Comparison of ENCODE assay signal across 22 cellular contexts in the genomic region with DNA sequence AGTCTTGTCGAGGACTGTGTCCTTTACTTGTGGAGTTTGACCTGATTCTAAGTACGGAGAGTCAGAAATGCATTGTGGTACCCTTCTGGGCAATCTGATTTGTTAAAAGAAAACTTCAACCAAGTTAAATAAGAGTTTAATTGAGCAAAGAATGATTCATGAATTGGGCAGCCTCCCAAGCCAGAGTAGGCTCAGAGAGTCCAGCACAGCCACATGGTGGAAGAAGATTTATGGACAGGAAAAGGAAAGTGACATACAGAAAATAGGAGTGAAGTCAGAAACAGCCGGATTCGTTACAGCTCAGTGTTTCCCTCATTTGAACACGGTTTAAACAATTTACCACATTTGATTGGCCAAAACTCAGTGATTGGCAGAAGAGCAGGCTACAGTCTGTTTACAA.
DNase-seq lines count a peak whose midpoint lies in the region; ATAC-seq and TF ChIP-seq lines count a peak whose summit lies in the region.
"Had no signal": no experiment of that assay in that cellular context is flagged by ENCODE, and none has a peak within 500 bp of the region (broad histone marks: within the 10 kb centered on the region; RNA-seq: fewer than 3 reads in every experiment).

No MANE protein-coding gene starts in this region.

- H3K27ac Mint-ChIP-seq in WTC11 (peak overlapping the region; percentile 72), T-helper 17 cell (no peak overlapping the region)
- H3K27ac Mint-ChIP-seq: activated CD4-positive, alpha-beta T cell treated with anti-CD3 and anti-CD28 coated beads for 36 hours; activated naive CD8-positive, alpha-beta T cell; activated T-helper 1 cell treated with anti-CD3 and anti-CD28 coated beads, Interleukin-12 subunit alpha, Interleukin-12 subunit beta, Interleukin-2, Interleukin-4 antibody, amounts not matched to agents 30 ng/mL and 10 ng/mL and 1 ng/mL, durations not matched to agents 14 hours and 24 hours and 36 hours had no signal

- no peak for ATAC-seq in WTC11
- ATAC-seq in T-helper 17 cell: no peak
- ATAC-seq: activated CD4-positive, alpha-beta T cell treated with anti-CD3 and anti-CD28 coated beads for 36 hours; foreskin keratinocyte; lower lobe of right lung had no signal

- H3K36me3 Mint-ChIP-seq in WTC11 (peaks cover 26% of the 10 kb centered on the region), T-helper 17 cell (ENCODE audit: low read depth) (no peaks in the 10 kb centered on the region)
- H3K36me3 Mint-ChIP-seq: activated naive CD8-positive, alpha-beta T cell had no signal

- no peaks in the 10 kb centered on the region for H3K27me3 ChIP-seq in effector memory CD4-positive, alpha-beta T cell (replicated peaks; ENCODE audit: control insufficient read depth, insufficient read depth, low read length, poor library complexity, severe bottlenecking)
- H3K27me3 ChIP-seq: BLaER1, brain microvascular endothelial cell, foreskin keratinocyte, hepatocyte had no signal

- H3K27me3 Mint-ChIP-seq in WTC11 (ENCODE audit: low read depth) (peaks cover 14% of the 10 kb centered on the region), T-helper 17 cell (peaks cover 19% of the 10 kb centered on the region)

- H3K9me3 Mint-ChIP-seq in WTC11: peaks cover 34% of the 10 kb centered on the region
- H3K9me3 Mint-ChIP-seq: activated T-helper 1 cell treated with anti-CD3 and anti-CD28 coated beads, Interleukin-12 subunit alpha, Interleukin-12 subunit beta, Interleukin-2, Interleukin-4 antibody, amounts not matched to agents 30 ng/mL and 10 ng/mL and 1 ng/mL, durations not matched to agents 14 hours and 24 hours and 36 hours had no signal

- H3K4me1 Mint-ChIP-seq in WTC11 (peaks cover 59% of the 10 kb centered on the region), T-helper 17 cell (no peaks in the 10 kb centered on the region)
- H3K4me1 Mint-ChIP-seq: activated CD4-positive, alpha-beta T cell treated with anti-CD3 and anti-CD28 coated beads for 36 hours had no signal

- CTCF ChIA-PET in WTC11 (lab: Charles Lee): interaction anchor here (1.3 to 4.2 kb wide), 4 partner anchors 9 to 138 kb away, joined by 3 to 23 read pairs (median 11); no protein-coding TSS in a partner anchor

- H3K4me3 Mint-ChIP-seq in WTC11 (no peak overlapping the region), T-helper 17 cell (no peak overlapping the region)
- H3K4me3 Mint-ChIP-seq: activated CD4-positive, alpha-beta T cell treated with anti-CD3 and anti-CD28 coated beads for 36 hours; activated naive CD8-positive, alpha-beta T cell; activated T-helper 1 cell treated with anti-CD3 and anti-CD28 coated beads, Interleukin-12 subunit alpha, Interleukin-12 subunit beta, Interleukin-2, Interleukin-4 antibody, amounts not matched to agents 30 ng/mL and 10 ng/mL and 1 ng/mL, durations not matched to agents 14 hours and 24 hours and 36 hours had no signal

- H3K4me1 ChIP-seq in effector memory CD4-positive, alpha-beta T cell (ENCODE audit: control insufficient read depth, insufficient read depth, low read length, poor library complexity, severe bottlenecking): no peaks in the 10 kb centered on the region
- H3K4me1 ChIP-seq: BLaER1, foreskin keratinocyte, lower lobe of right lung had no signal

- no peak overlapping the region for H3K27ac ChIP-seq in effector memory CD4-positive, alpha-beta T cell (ENCODE audit: insufficient read depth, low read length, poor library complexity, severe bottlenecking)
- H3K27ac ChIP-seq: BLaER1, brain microvascular endothelial cell, foreskin keratinocyte, hepatocyte, lower lobe of right lung had no signal

- POLR2A ChIA-PET in WTC11 (lab: Charles Lee): no interaction called here

- no peak overlapping the region for H3K4me3 ChIP-seq in foreskin fibroblast (ENCODE audit: low read depth in 1 of 2, low read length in 2 of 2)
- H3K4me3 ChIP-seq in effector memory CD4-positive, alpha-beta T cell (ENCODE audit: insufficient read depth, low read depth, low read length, poor library complexity, severe bottlenecking): no peak overlapping the region
- H3K4me3 ChIP-seq: BLaER1, hepatocyte, lower lobe of right lung had no signal

- no peaks in the 10 kb centered on the region for H3K36me3 ChIP-seq in effector memory CD4-positive, alpha-beta T cell (ENCODE audit: control insufficient read depth, insufficient read depth, low read length)
- H3K36me3 ChIP-seq: BLaER1, brain microvascular endothelial cell, lower lobe of right lung had no signal

- TF ChIP-seq CTCF in WTC11 (IDR thresholded peaks at IDR 0.05): no peak
- no peak for TF ChIP-seq CTCF in foreskin fibroblast (IDR thresholded peaks at IDR 0.05; ENCODE audit: low read depth, low read length)

- DNase-seq in A172 (ENCODE audit: low spot score) (peak; percentile 49), HT1080 (ENCODE audit: low read depth) (peak; percentile 43), WTC11 (ENCODE audit: low spot score) (no peak), foreskin fibroblast (peak; percentile 1 to 3), T-helper 17 cell (no peak), NAMALWA (ENCODE audit: low spot score) (no peak), NCI-H2029 treated with DMSO at 0.1 percent for 48 hours (lab: John Stamatoyannopoulos, UW) (no peak)
- no peak for DNase-seq in effector memory CD4-positive, alpha-beta T cell
- DNase-seq: activated CD4-positive, alpha-beta T cell treated with anti-CD3 and anti-CD28 coated beads for 36 hours; brain microvascular endothelial cell; Calu3; lower lobe of right lung; NCI-H1105 treated with DMSO at 0.1 percent for 48 hours; NCI-H2107; NCI-H510A treated with DMSO at 0.1 percent for 48 hours; RPMI8226; substantia nigra had no signal

- H3K9me3 ChIP-seq in T-helper 17 cell (ENCODE audit: control insufficient read depth, low read length, poor library complexity, severe bottlenecking): no peaks in the 10 kb centered on the region
- no peaks in the 10 kb centered on the region for H3K9me3 ChIP-seq in effector memory CD4-positive, alpha-beta T cell (ENCODE audit: control insufficient read depth, low read length)
- H3K9me3 ChIP-seq: lower lobe of right lung had no signal

TF ChIP-seq in WTC11, 78 proteins besides CTCF, POLR2A, EP300 and RAD21:
- TF ChIP-seq, protein P1, sequence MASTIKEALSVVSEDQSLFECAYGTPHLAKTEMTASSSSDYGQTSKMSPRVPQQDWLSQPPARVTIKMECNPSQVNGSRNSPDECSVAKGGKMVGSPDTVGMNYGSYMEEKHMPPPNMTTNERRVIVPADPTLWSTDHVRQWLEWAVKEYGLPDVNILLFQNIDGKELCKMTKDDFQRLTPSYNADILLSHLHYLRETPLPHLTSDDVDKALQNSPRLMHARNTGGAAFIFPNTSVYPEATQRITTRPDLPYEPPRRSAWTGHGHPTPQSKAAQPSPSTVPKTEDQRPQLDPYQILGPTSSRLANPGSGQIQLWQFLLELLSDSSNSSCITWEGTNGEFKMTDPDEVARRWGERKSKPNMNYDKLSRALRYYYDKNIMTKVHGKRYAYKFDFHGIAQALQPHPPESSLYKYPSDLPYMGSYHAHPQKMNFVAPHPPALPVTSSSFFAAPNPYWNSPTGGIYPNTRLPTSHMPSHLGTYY (CRISPR knock-in tag; IDR thresholded peaks at IDR 0.05): no peak
TF ChIP-seq in WTC11: peak in this region for 0.

Comparison
In these comparisons a context has a peak if more than half of its experiments do, and no peak if none do; other contexts are left out.
1. DNase-seq: peak in A172 (single experiment), HT1080 (single experiment) and foreskin fibroblast (2 of 2); none in WTC11 (single experiment), T-helper 17 cell (0 of 3), effector memory CD4-positive, alpha-beta T cell (0 of 3), NAMALWA (single experiment) and NCI-H2029 treated with DMSO at 0.1 percent for 48 hours (single experiment).